In genomic region chr10:64275774-64276173, GRCh38 we compare ENCODE assay signal across 24 cellular contexts.
DNase-seq lines count a peak whose midpoint lies in the region; ATAC-seq lines count a peak whose summit lies in the region.
"Had no signal": no experiment of that assay in that cellular context is flagged by ENCODE, and none has a peak within 500 bp of the region (broad histone marks: within the 10 kb centered on the region; RNA-seq: fewer than 3 reads in every experiment).

No MANE protein-coding gene starts in this region.

- DNase-seq in GM19238 (ENCODE audit: insufficient read length, low spot score), result no peak
- no peak for DNase-seq in NCI-H1105 (lab: John Stamatoyannopoulos, UW)
- DNase-seq in ecto neural progenitor cell (ENCODE audit: low spot score), result no peak
- no peak for DNase-seq in central memory CD4-positive, alpha-beta T cell
- DNase-seq: activated CD4-positive, alpha-beta T cell treated with anti-CD3 and anti-CD28 coated beads, Interleukin-2, amount 10 ng/mL, durations not matched to agents 7 days and 5 days; activated CD8-positive, alpha-beta memory T cell treated with anti-CD3 and anti-CD28 coated beads, Interleukin-2, amount 50 U/mL, for 4 hours; amygdala; effector CD4-positive, alpha-beta T cell; gastrocnemius medialis; kidney; NCI-H1417; NCI-H2171; NCI-H69; nucleus accumbens; retina; SHP77; stimulated activated CD4-positive, alpha-beta T cell treated with anti-CD3 and anti-CD28 coated beads, Interleukin-12 subunit alpha, Interleukin-12 subunit beta, amount 100 ng/mL, for 4 hours; stimulated activated CD8-positive, alpha-beta memory T cell treated with anti-CD3 and anti-CD28 coated beads, Interleukin-4, amount 100 ng/mL, for 48 hours; T-helper 1 cell had no signal

- ATAC-seq in GM18502 (IDR thresholded peaks at IDR 0.05; ENCODE audit: poor library complexity, unreplicated experiment), result peak; percentile 88
- ATAC-seq in GM19452 (IDR thresholded peaks at IDR 0.05; ENCODE audit: unreplicated experiment), result peak; percentile 63
- peak; percentile 76 for ATAC-seq in HG02759 (IDR thresholded peaks at IDR 0.05; ENCODE audit: unreplicated experiment)
- peak; percentile 64 for ATAC-seq in HG03460 (IDR thresholded peaks at IDR 0.05; ENCODE audit: unreplicated experiment)
- ATAC-seq: gastrocnemius medialis, GM23338 had no signal
